Comparison of ENCODE assay signal across 6 cellular contexts in the genomic region with DNA sequence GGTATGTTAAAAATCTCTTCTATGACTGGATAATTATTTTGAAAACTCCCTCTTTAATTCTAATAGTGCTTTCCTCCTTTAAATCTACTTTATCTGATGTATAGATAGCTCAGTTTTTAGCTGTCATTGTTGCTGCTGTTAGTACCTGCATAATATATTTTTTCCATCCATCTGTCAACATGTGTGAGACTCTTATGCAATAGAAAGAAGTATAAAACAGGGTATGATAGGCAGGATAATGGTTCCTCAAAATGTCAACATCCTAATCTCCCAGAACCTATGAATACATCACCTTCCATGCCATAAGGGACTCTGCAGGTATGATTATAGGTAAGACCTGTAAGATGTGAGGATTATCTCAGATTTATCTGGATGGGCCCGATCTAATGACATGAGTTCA.
"Had no signal": no experiment of that assay in that cellular context is flagged by ENCODE, and none has a peak within 500 bp of the region (broad histone marks: within the 10 kb centered on the region; RNA-seq: fewer than 3 reads in every experiment).

No MANE protein-coding gene starts in this region.

- H3K4me3 ChIP-seq: GM23338 had no signal

- H3K4me2 ChIP-seq: GM23338 had no signal

- ATAC-seq: GM23338, HepG2 had no signal

- H2AFZ ChIP-seq: GM23338 had no signal

- DNase-seq: H9, HCEC 1CT, HFFc6, KG1 had no signal
